In genomic region chr2:186909095-186909494, GRCh38 we compare ENCODE assay signal across 19 cellular contexts.
DNase-seq lines count a peak whose midpoint lies in the region; ATAC-seq and TF ChIP-seq lines count a peak whose summit lies in the region.
"Had no signal": no experiment of that assay in that cellular context is flagged by ENCODE, and none has a peak within 500 bp of the region (broad histone marks: within the 10 kb centered on the region; RNA-seq: fewer than 3 reads in every experiment).

No MANE protein-coding gene starts in this region.

- peak; percentile 62 for ATAC-seq in left ventricle myocardium superior
- ATAC-seq in WTC11: no peak

- H3K4me3 ChIP-seq in ACC112 (ENCODE audit: low read depth, low read length): no peak overlapping the region
- H3K4me3 ChIP-seq in Loucy (ENCODE audit: low read length, poor library complexity, severe bottlenecking): no peak overlapping the region
- H3K4me3 ChIP-seq: BLaER1 treated with 17β-estradiol and CSF1 and Interleukin-3, amounts not matched to agents 10 nM and 100 nM; GM23248; HAP-1 had no signal

- H3K9me3 ChIP-seq in Loucy (ENCODE audit: insufficient read depth, low read depth, low read length): no peaks in the 10 kb centered on the region
- H3K9me3 ChIP-seq: BLaER1 treated with 17β-estradiol and CSF1 and Interleukin-3, amounts not matched to agents 10 nM and 100 nM; HAP-1 had no signal

- DNase-seq in NCI-H69 (lab: John Stamatoyannopoulos, UW) (peak; percentile 52), left ventricle myocardium superior (no peak), MV-4-11 (lab: John Stamatoyannopoulos, UW) (no peak), WTC11 (ENCODE audit: low spot score) (no peak), activated gamma-delta T cell treated with Interleukin-2 at 50 U/mL for 16 hours (no peak)
- DNase-seq: ACHN; CD4-positive, alpha-beta memory T cell; GM23248; MM.1S; NCI-H1092; NCI-H146; NCI-H2029 treated with DMSO at 0.1 percent for 48 hours; NCI-H510A; NCI-H82; OCI-M1 had no signal

- TF ChIP-seq CTCF in Loucy (conservative IDR thresholded peaks at IDR 0.05; ENCODE audit: low read length) (no peak), WTC11 (IDR thresholded peaks at IDR 0.05) (no peak)

- no peaks in the 10 kb centered on the region for H3K36me3 Mint-ChIP-seq in WTC11
- H3K36me3 Mint-ChIP-seq: CD4-positive, alpha-beta memory T cell had no signal

- POLR2A ChIA-PET in WTC11 (lab: Charles Lee): interaction anchor here (0.7 kb wide), 1 partner anchor 230 kb away, joined by 3 read pairs; no protein-coding TSS in a partner anchor

- intact Hi-C loops in left ventricle myocardium superior (cut with micrococcal nuclease): no loop called here

- H3K4me1 ChIP-seq in ACC112 (ENCODE audit: control insufficient read depth, insufficient read depth, low read length, unreplicated experiment) (no peaks in the 10 kb centered on the region), Loucy (ENCODE audit: insufficient read depth, low read length, poor library complexity, severe bottlenecking) (peaks cover 15% of the 10 kb centered on the region)
- H3K4me1 ChIP-seq: HAP-1 had no signal

- H3K79me2 ChIP-seq in ACC112 (ENCODE audit: control insufficient read depth, insufficient read depth, low read length, unreplicated experiment) (no peaks in the 10 kb centered on the region), Loucy (ENCODE audit: insufficient read depth, low read length) (no peaks in the 10 kb centered on the region)

- H2AFZ ChIP-seq in ACC112 (ENCODE audit: low read length, unreplicated experiment): peak overlapping the region; percentile 35
- peak overlapping the region; percentile 82 for H2AFZ ChIP-seq in Loucy (ENCODE audit: low read length)
- H2AFZ ChIP-seq: GM23248 had no signal

- H3K36me3 ChIP-seq in ACC112 (ENCODE audit: insufficient read depth, low read length) (no peaks in the 10 kb centered on the region), Loucy (ENCODE audit: insufficient read depth, low read length) (no peaks in the 10 kb centered on the region)
- H3K36me3 ChIP-seq: BLaER1 treated with 17β-estradiol and CSF1 and Interleukin-3, amounts not matched to agents 10 nM and 100 nM; HAP-1 had no signal

- H3K27me3 Mint-ChIP-seq in WTC11 (ENCODE audit: low read depth): no peaks in the 10 kb centered on the region
- H3K27me3 Mint-ChIP-seq: CD4-positive, alpha-beta memory T cell had no signal

- H3K4me1 Mint-ChIP-seq in WTC11: no peaks in the 10 kb centered on the region
- H3K4me1 Mint-ChIP-seq: CD4-positive, alpha-beta memory T cell had no signal

- no peak overlapping the region for H3K9ac ChIP-seq in Loucy (ENCODE audit: low read depth, low read length, poor library complexity, severe bottlenecking)
- H3K9ac ChIP-seq: BLaER1 treated with 17β-estradiol and CSF1 and Interleukin-3, amounts not matched to agents 10 nM and 100 nM; GM23248 had no signal

- H3K4me2 ChIP-seq in Loucy (ENCODE audit: low read depth, low read length, poor library complexity, severe bottlenecking): peak overlapping the region; percentile 0
- H3K4me2 ChIP-seq: BLaER1 treated with 17β-estradiol and CSF1 and Interleukin-3, amounts not matched to agents 10 nM and 100 nM had no signal

- no peaks in the 10 kb centered on the region for H4K20me1 ChIP-seq in Loucy (ENCODE audit: insufficient read depth, low read length, poor library complexity, severe bottlenecking)
- H4K20me1 ChIP-seq: BLaER1 treated with 17β-estradiol and CSF1 and Interleukin-3, amounts not matched to agents 10 nM and 100 nM had no signal

- no peaks in the 10 kb centered on the region for H3K9me3 Mint-ChIP-seq in WTC11

- H3K27me3 ChIP-seq in ACC112 (ENCODE audit: insufficient read depth, low read length) (no peaks in the 10 kb centered on the region), Loucy (ENCODE audit: insufficient read depth, low read length, poor library complexity, severe bottlenecking) (no peaks in the 10 kb centered on the region)
- H3K27me3 ChIP-seq: BLaER1 treated with 17β-estradiol and CSF1 and Interleukin-3, amounts not matched to agents 10 nM and 100 nM had no signal

- H3K4me3 Mint-ChIP-seq in WTC11: no peak overlapping the region
- H3K4me3 Mint-ChIP-seq: CD4-positive, alpha-beta memory T cell had no signal

- CTCF ChIA-PET in WTC11 (lab: Charles Lee): no interaction called here

- H3F3A ChIP-seq in Loucy (ENCODE audit: low read depth): no peaks in the 10 kb centered on the region

- no peaks in the 10 kb centered on the region for H3K9me2 ChIP-seq in Loucy (replicated peaks; ENCODE audit: low read depth, low read length)

- H3K27ac ChIP-seq in ACC112 (ENCODE audit: low read depth, low read length): no peak overlapping the region
- H3K27ac ChIP-seq: BLaER1 treated with 17β-estradiol and CSF1 and Interleukin-3, amounts not matched to agents 10 nM and 100 nM; GM23248 had no signal

- H3K27ac Mint-ChIP-seq in WTC11: no peak overlapping the region
- H3K27ac Mint-ChIP-seq: CD4-positive, alpha-beta memory T cell had no signal

TF ChIP-seq in WTC11, 78 proteins besides CTCF, POLR2A, EP300 and RAD21:
- TF ChIP-seq ZNF281 (CRISPR knock-in tag; IDR thresholded peaks at IDR 0.05) (no peak), ETV6 (CRISPR knock-in tag; IDR thresholded peaks at IDR 0.05) (no peak), EMX1 (CRISPR knock-in tag; IDR thresholded peaks at IDR 0.05) (no peak), RELA (CRISPR knock-in tag; IDR thresholded peaks at IDR 0.05; ENCODE audit: borderline replicate concordance) (no peak), SMAD3 (CRISPR knock-in tag; IDR thresholded peaks at IDR 0.05; ENCODE audit: borderline replicate concordance) (no peak), MAX (CRISPR knock-in tag; IDR thresholded peaks at IDR 0.05) (no peak), AR (CRISPR knock-in tag; IDR thresholded peaks at IDR 0.05) (no peak), ERG (CRISPR knock-in tag; IDR thresholded peaks at IDR 0.05) (no peak)
